ENCODE assay signal across 16 cellular contexts in genomic region chr3:177899275-177900067, GRCh38.
"Had no signal": no experiment of that assay in that cellular context is flagged by ENCODE, and none has a peak within 500 bp of the region (broad histone marks: within the 10 kb centered on the region; RNA-seq: fewer than 3 reads in every experiment).

No MANE protein-coding gene starts in this region.

- ATAC-seq: gastrocnemius medialis; heart right ventricle; naive thymus-derived CD4-positive, alpha-beta T cell had no signal

- H3K36me3 ChIP-seq: esophagus muscularis mucosa, gastrocnemius medialis, heart right ventricle, sigmoid colon, upper lobe of left lung, uterus had no signal

- H3K27ac ChIP-seq: epithelial cell of prostate, esophagus muscularis mucosa, gastrocnemius medialis, heart right ventricle, sigmoid colon, skin epidermis, upper lobe of left lung, uterus had no signal

- H3K4me1 ChIP-seq: gastrocnemius medialis, upper lobe of left lung, uterus had no signal

- DNase-seq: effector memory CD4-positive, alpha-beta T cell; gastrocnemius medialis; heart right ventricle; hypothalamus; kidney glomerular epithelial cell; mammary epithelial cell; naive thymus-derived CD4-positive, alpha-beta T cell; nephron progenitor cell; sigmoid colon; stimulated activated naive CD4-positive, alpha-beta T cell treated with Interleukin-2 at 50 U/mL for 16 hours; uterus had no signal

- H3K27me3 ChIP-seq: esophagus muscularis mucosa, gastrocnemius medialis, heart right ventricle, sigmoid colon, upper lobe of left lung, uterus had no signal

- H3K4me3 ChIP-seq: esophagus muscularis mucosa, gastrocnemius medialis, heart right ventricle, sigmoid colon, skin epidermis, upper lobe of left lung, uterus had no signal

- FAIRE-seq: islet of Langerhans had no signal
